Comparison of ENCODE assay signal across 1 cellular context in genomic region chr5:109455598-109456096, GRCh38.
A peak's percentile ranks its signal among the peaks of the same experiment; 100 is the strongest.
TF ChIP-seq lines count a peak whose summit lies in the region.

No MANE protein-coding gene starts in this region.

TF ChIP-seq in GM12878, 131 proteins besides CTCF, POLR2A, EP300 and RAD21 (continued from another document and continues in another):
- TF ChIP-seq TARDBP (IDR thresholded peaks at IDR 0.05; ENCODE audit: borderline replicate concordance) (no peak), BRCA1 (IDR thresholded peaks at IDR 0.05; ENCODE audit: low read depth, low read length) (no peak), ASH2L (IDR thresholded peaks at IDR 0.05; ENCODE audit: borderline replicate concordance, low read depth) (no peak), KLF5 (IDR thresholded peaks at IDR 0.05; ENCODE audit: partially characterized antibody) (no peak), ATF2 (IDR thresholded peaks at IDR 0.05; ENCODE audit: low read length) (peak; percentile 62; the same call in 1 of the 2 replicates), ZSCAN29 (IDR thresholded peaks at IDR 0.05) (no peak), ATF7 (IDR thresholded peaks at IDR 0.05; ENCODE audit: low read depth) (peak; percentile 85), SIX5 (IDR thresholded peaks at IDR 0.05; ENCODE audit: low read depth, low read length, severe bottlenecking) (no peak), CREB1 (IDR thresholded peaks at IDR 0.05; ENCODE audit: low read depth) (peak; percentile 70), NKRF (conservative IDR thresholded peaks at IDR 0.05) (no peak), RUNX3 (IDR thresholded peaks at IDR 0.05; ENCODE audit: low read length) (peak; percentile 83), CEBPB (IDR thresholded peaks at IDR 0.05; ENCODE audit: borderline replicate concordance in 1 of 2, low read depth in 2 of 2, low read length in 2 of 2) (no peak), EED (IDR thresholded peaks at IDR 0.05; ENCODE audit: low read depth) (peak; percentile 73), SMAD5 (IDR thresholded peaks at IDR 0.05; ENCODE audit: low read depth) (no peak), ZNF384 (IDR thresholded peaks at IDR 0.05; ENCODE audit: borderline replicate concordance, low read depth, low read length) (no peak), ETV6 (conservative IDR thresholded peaks at IDR 0.05 in 1 of 2, IDR thresholded peaks at IDR 0.05 in 1 of 2; ENCODE audit: borderline replicate concordance in 1 of 2, low read depth in 1 of 2) (peak in 1 of 2 experiments; percentile 34; a peak in 1 of 4 replicates), TCF7 (IDR thresholded peaks at IDR 0.05; ENCODE audit: borderline replicate concordance) (no peak; the same call in 1 of the 2 replicates), POU2F2 (IDR thresholded peaks at IDR 0.05; ENCODE audit: borderline replicate concordance, low read depth, low read length) (peak; percentile 37; the same call in 1 of the 3 replicates), SIN3A (IDR thresholded peaks at IDR 0.05; ENCODE audit: low read depth, low read length) (no peak), RCOR1 (conservative IDR thresholded peaks at IDR 0.05; ENCODE audit: low read depth, low read length) (no peak), ZNF24 (IDR thresholded peaks at IDR 0.05) (no peak), NR2F1 (conservative IDR thresholded peaks at IDR 0.05) (peak; percentile 37; the same call in 1 of the 2 replicates), PAX5 (IDR thresholded peaks at IDR 0.05; ENCODE audit: borderline replicate concordance, low read depth, low read length) (0 out of 2 replicates have a peak, but pooled peaks have one; percentile 60), NFIC (IDR thresholded peaks at IDR 0.05; ENCODE audit: low read depth, low read length) (peak; percentile 66; the same call in 1 of the 2 replicates), GATAD2B (conservative IDR thresholded peaks at IDR 0.05; ENCODE audit: low read depth) (no peak), RBBP5 (conservative IDR thresholded peaks at IDR 0.05) (no peak), TCF12 (IDR thresholded peaks at IDR 0.05; ENCODE audit: low read depth, low read length) (no peak), MYC (IDR thresholded peaks at IDR 0.05; ENCODE audit: insufficient read depth, insufficient read length, insufficient replicate concordance, low read length, severe bottlenecking) (no peak), BACH1 (IDR thresholded peaks at IDR 0.05; ENCODE audit: borderline replicate concordance) (no peak; the same call in 1 of the 2 replicates), BMI1 (IDR thresholded peaks at IDR 0.05; ENCODE audit: borderline replicate concordance) (0 out of 2 replicates have a peak, but pooled peaks have one; percentile 10), CHD1 (IDR thresholded peaks at IDR 0.05; ENCODE audit: low read depth, low read length) (no peak), RAD51 (IDR thresholded peaks at IDR 0.05) (no peak), PBX3 (IDR thresholded peaks at IDR 0.05; ENCODE audit: insufficient replicate concordance, low read depth, low read length) (peak; percentile 66), IRF5 (IDR thresholded peaks at IDR 0.05; ENCODE audit: borderline replicate concordance) (no peak), MTA2 (IDR thresholded peaks at IDR 0.05; ENCODE audit: low read depth) (peak; percentile 77; the same call in 1 of the 2 replicates), SREBF2 (IDR thresholded peaks at IDR 0.05; ENCODE audit: low read length) (no peak), CBX3 (IDR thresholded peaks at IDR 0.05; ENCODE audit: borderline replicate concordance, low read depth) (no peak), STAT1 (conservative IDR thresholded peaks at IDR 0.05) (no peak), HDAC2 (IDR thresholded peaks at IDR 0.05) (no peak), NR2C2 (IDR thresholded peaks at IDR 0.05; ENCODE audit: borderline replicate concordance, control insufficient read depth, insufficient read length, low read depth) (no peak), ZNF274 (IDR thresholded peaks at IDR 0.05; ENCODE audit: insufficient read depth, insufficient read length) (no peak), MEF2A (IDR thresholded peaks at IDR 0.05; ENCODE audit: insufficient read depth, low read depth, low read length) (no peak), SKIL (IDR thresholded peaks at IDR 0.05; ENCODE audit: low read depth, poor library complexity, severe bottlenecking) (peak; percentile 71), STAT3 (IDR thresholded peaks at IDR 0.05; ENCODE audit: low read depth, low read length) (no peak), MTA3 (IDR thresholded peaks at IDR 0.05; ENCODE audit: borderline replicate concordance, low read length) (no peak), SUPT20H (IDR thresholded peaks at IDR 0.05; ENCODE audit: borderline replicate concordance, control insufficient read depth, low read depth, low read length) (no peak), IRF4 (IDR thresholded peaks at IDR 0.05; ENCODE audit: low read depth, low read length) (peak; percentile 70; the same call in 1 of the 2 replicates), E4F1 (IDR thresholded peaks at IDR 0.05; ENCODE audit: borderline replicate concordance, partially characterized antibody) (no peak)
- TF ChIP-seq, protein P1, sequence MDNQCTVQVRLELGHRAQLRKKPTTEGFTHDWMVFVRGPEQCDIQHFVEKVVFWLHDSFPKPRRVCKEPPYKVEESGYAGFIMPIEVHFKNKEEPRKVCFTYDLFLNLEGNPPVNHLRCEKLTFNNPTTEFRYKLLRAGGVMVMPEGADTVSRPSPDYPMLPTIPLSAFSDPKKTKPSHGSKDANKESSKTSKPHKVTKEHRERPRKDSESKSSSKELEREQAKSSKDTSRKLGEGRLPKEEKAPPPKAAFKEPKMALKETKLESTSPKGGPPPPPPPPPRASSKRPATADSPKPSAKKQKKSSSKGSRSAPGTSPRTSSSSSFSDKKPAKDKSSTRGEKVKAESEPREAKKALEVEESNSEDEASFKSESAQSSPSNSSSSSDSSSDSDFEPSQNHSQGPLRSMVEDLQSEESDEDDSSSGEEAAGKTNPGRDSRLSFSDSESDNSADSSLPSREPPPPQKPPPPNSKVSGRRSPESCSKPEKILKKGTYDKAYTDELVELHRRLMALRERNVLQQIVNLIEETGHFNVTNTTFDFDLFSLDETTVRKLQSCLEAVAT (IDR thresholded peaks at IDR 0.05), result no peak
- TF ChIP-seq, protein P2, sequence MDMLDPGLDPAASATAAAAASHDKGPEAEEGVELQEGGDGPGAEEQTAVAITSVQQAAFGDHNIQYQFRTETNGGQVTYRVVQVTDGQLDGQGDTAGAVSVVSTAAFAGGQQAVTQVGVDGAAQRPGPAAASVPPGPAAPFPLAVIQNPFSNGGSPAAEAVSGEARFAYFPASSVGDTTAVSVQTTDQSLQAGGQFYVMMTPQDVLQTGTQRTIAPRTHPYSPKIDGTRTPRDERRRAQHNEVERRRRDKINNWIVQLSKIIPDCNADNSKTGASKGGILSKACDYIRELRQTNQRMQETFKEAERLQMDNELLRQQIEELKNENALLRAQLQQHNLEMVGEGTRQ (IDR thresholded peaks at IDR 0.05; ENCODE audit: borderline replicate concordance, low read depth, low read length), result no peak
- TF ChIP-seq, protein P3, sequence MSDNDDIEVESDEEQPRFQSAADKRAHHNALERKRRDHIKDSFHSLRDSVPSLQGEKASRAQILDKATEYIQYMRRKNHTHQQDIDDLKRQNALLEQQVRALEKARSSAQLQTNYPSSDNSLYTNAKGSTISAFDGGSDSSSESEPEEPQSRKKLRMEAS (IDR thresholded peaks at IDR 0.05; ENCODE audit: low read depth, low read length), result no peak
- TF ChIP-seq, protein P4, sequence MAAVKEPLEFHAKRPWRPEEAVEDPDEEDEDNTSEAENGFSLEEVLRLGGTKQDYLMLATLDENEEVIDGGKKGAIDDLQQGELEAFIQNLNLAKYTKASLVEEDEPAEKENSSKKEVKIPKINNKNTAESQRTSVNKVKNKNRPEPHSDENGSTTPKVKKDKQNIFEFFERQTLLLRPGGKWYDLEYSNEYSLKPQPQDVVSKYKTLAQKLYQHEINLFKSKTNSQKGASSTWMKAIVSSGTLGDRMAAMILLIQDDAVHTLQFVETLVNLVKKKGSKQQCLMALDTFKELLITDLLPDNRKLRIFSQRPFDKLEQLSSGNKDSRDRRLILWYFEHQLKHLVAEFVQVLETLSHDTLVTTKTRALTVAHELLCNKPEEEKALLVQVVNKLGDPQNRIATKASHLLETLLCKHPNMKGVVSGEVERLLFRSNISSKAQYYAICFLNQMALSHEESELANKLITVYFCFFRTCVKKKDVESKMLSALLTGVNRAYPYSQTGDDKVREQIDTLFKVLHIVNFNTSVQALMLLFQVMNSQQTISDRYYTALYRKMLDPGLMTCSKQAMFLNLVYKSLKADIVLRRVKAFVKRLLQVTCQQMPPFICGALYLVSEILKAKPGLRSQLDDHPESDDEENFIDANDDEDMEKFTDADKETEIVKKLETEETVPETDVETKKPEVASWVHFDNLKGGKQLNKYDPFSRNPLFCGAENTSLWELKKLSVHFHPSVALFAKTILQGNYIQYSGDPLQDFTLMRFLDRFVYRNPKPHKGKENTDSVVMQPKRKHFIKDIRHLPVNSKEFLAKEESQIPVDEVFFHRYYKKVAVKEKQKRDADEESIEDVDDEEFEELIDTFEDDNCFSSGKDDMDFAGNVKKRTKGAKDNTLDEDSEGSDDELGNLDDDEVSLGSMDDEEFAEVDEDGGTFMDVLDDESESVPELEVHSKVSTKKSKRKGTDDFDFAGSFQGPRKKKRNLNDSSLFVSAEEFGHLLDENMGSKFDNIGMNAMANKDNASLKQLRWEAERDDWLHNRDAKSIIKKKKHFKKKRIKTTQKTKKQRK (IDR thresholded peaks at IDR 0.05; ENCODE audit: low read depth, low read length), result no peak
